8 cellular contexts compared by ENCODE assay signal in genomic region chr10:80154978-80155695, GRCh38. TPM values are rescaled to one million over a fixed set of nuclear protein-coding genes. Genes with fewer than 3 reads are reported as not detected.
DNase-seq lines count a peak whose midpoint lies in the region; ATAC-seq and TF ChIP-seq lines count a peak whose summit lies in the region.

No MANE protein-coding gene starts in this region.

- H3K4me3 ChIP-seq in right atrium auricular region (no peak overlapping the region), mammary epithelial cell (replicated peaks in 1 of 3; ENCODE audit: insufficient read depth in 1 of 3, low read depth in 2 of 3, low read length in 3 of 3) (no peak overlapping the region), upper lobe of right lung (no peak overlapping the region)

- in situ Hi-C loops in mammary epithelial cell (cut with MboI; ENCODE audit: low sequenced_read_pairs in 2 of 2): loop anchor here in 1 of 2 donors (5.0 kb wide), 1 partner anchor 47 kb away; no protein-coding TSS in a partner anchor

- H3K9ac ChIP-seq in mammary epithelial cell (ENCODE audit: insufficient read depth, low read length): peak overlapping the region; percentile 20

- no peak overlapping the region for H3K4me3 Mint-ChIP-seq in mesothelial cell of epicardium

- WGBS in mammary epithelial cell (ENCODE audit: low coverage, missing lambda C conversion rate): 0% methylated on average over 10 of the region's 10 CpGs

- no peaks in the 10 kb centered on the region for H3K27me3 Mint-ChIP-seq in mesothelial cell of epicardium (ENCODE audit: low read depth)

- dilution Hi-C loops in mammary epithelial cell (cut with HindIII; ENCODE audit: low sequenced_read_pairs): no loop called here

- H3K9me3 ChIP-seq in right atrium auricular region (no peaks in the 10 kb centered on the region), mammary epithelial cell (replicated peaks; ENCODE audit: insufficient read depth, low read length) (no peaks in the 10 kb centered on the region), upper lobe of right lung (no peaks in the 10 kb centered on the region)

- H3K27ac ChIP-seq in right atrium auricular region: peak overlapping the region; percentile 54 to 85
- peak overlapping the region; percentile 86 for H3K27ac ChIP-seq in mammary epithelial cell (ENCODE audit: insufficient read depth, low read depth, low read length)
- peak overlapping the region; percentile 6 for H3K27ac ChIP-seq in upper lobe of right lung

- peaks cover 67% of the 10 kb centered on the region for H3K36me3 Mint-ChIP-seq in mesothelial cell of epicardium

- peaks cover 78% of the 10 kb centered on the region for H3K36me3 ChIP-seq in right atrium auricular region
- H3K36me3 ChIP-seq in mammary epithelial cell (ENCODE audit: insufficient read depth, low read length): peaks cover 12% of the 10 kb centered on the region
- H3K36me3 ChIP-seq in upper lobe of right lung: peaks cover 89% of the 10 kb centered on the region

- H3K4me2 ChIP-seq in mammary epithelial cell (ENCODE audit: insufficient read depth, low read depth, low read length): peak overlapping the region; percentile 48

- peak overlapping the region; percentile 75 for H3K27ac Mint-ChIP-seq in mesothelial cell of epicardium

- H2AFZ ChIP-seq in mammary epithelial cell (ENCODE audit: low read depth, low read length): no peak overlapping the region

- no peaks in the 10 kb centered on the region for H3K27me3 ChIP-seq in right atrium auricular region
- no peaks in the 10 kb centered on the region for H3K27me3 ChIP-seq in mammary epithelial cell (ENCODE audit: insufficient read depth, low read length)
- no peaks in the 10 kb centered on the region for H3K27me3 ChIP-seq in upper lobe of right lung

- H3K4me1 Mint-ChIP-seq in mesothelial cell of epicardium: peaks cover 22% of the 10 kb centered on the region

- peaks cover 5% of the 10 kb centered on the region for H3K9me3 Mint-ChIP-seq in mesothelial cell of epicardium

- no peak for DNase-seq in right atrium auricular region (ENCODE audit: low spot score)
- no peak for DNase-seq in left ventricle myocardium superior
- DNase-seq in mammary epithelial cell: peak; percentile 89
- DNase-seq in mesothelial cell of epicardium (ENCODE audit: low spot score in 2 of 2, unreplicated experiment in 2 of 2): no peak
- DNase-seq in upper lobe of right lung: no peak
- DNase-seq in NCI-H82 (lab: John Stamatoyannopoulos, UW): no peak
- DNase-seq in activated gamma-delta T cell (lab: John Stamatoyannopoulos, UW): no peak

- TF ChIP-seq CTCF in right atrium auricular region (IDR thresholded peaks at IDR 0.05) (no peak), mammary epithelial cell (conservative IDR thresholded peaks at IDR 0.05 in 1 of 2, IDR thresholded peaks at IDR 0.05 in 1 of 2; ENCODE audit: extremely low read depth in 1 of 2, insufficient read depth in 1 of 2, low read depth in 1 of 2, low read length in 2 of 2) (no peak), mesothelial cell of epicardium (IDR thresholded peaks at IDR 0.05; ENCODE audit: unreplicated experiment) (no peak), upper lobe of right lung (IDR thresholded peaks at IDR 0.05) (no peak)

- ATAC-seq in left ventricle myocardium superior (no peak), upper lobe of right lung (no peak), HG03039 (IDR thresholded peaks at IDR 0.05; ENCODE audit: unreplicated experiment) (no peak)

- CTCF ChIA-PET in mammary epithelial cell (lab: Charles Lee; ENCODE audit: low non-redundant PET): interaction anchor here (0.7 to 0.9 kb wide), 2 partner anchors 49 to 67 kb away, joined by 4 read pairs; no protein-coding TSS in a partner anchor

- BruUV-seq in mammary epithelial cell (replicated peaks; lab: Mats Ljungman, UMichigan): TSS peak; percentile 98

- peaks cover 0 to 32% of the 10 kb centered on the region in 2 donors for H3K4me1 ChIP-seq in right atrium auricular region
- H3K4me1 ChIP-seq in mammary epithelial cell (ENCODE audit: insufficient read depth, low read length): peaks cover 52% of the 10 kb centered on the region
- H3K4me1 ChIP-seq in upper lobe of right lung: peaks cover 19% of the 10 kb centered on the region

- intact Hi-C loops in left ventricle myocardium superior (cut with micrococcal nuclease) (loop anchor here (5.0 kb wide), 1 partner anchor 52 kb away; the partner anchor contains the start of gene ANXA11), mammary epithelial cell (cut with micrococcal nuclease) (loop anchor here (1.0 to 2.0 kb wide), 2 partner anchors 42 to 50 kb away; partner anchors contain the start of gene ANXA11), upper lobe of right lung (cut with DNase I) (loop anchor here (10.0 kb wide), 1 partner anchor 50 kb away; the partner anchor contains the start of gene ANXA11)

- peaks cover 5% of the 10 kb centered on the region for H3K79me2 ChIP-seq in mammary epithelial cell (ENCODE audit: insufficient read depth, low read length)

- H4K20me1 ChIP-seq in mammary epithelial cell (ENCODE audit: insufficient read depth, low read length): no peaks in the 10 kb centered on the region

RNA-seq across cellular contexts. Expression of gene PLAC9, which starts 22.6 kb away (rescaled TPM):
- total RNA-seq in right atrium auricular region (10 to 100 TPM; 25.5 to 36.3 TPM), left ventricle myocardium superior (23.2 TPM), mammary epithelial cell (under 1 TPM; 0.50 to 0.68 TPM), mesothelial cell of epicardium (24.0 to 30.3 TPM (median 25.1 TPM) in 3 replicates), upper lobe of right lung (24.1 TPM)
- polyA plus RNA-seq in mammary epithelial cell: 0.10 TPM
- polyA minus RNA-seq in mammary epithelial cell: not detected

RNA-seq across cellular contexts. Expression of gene ANXA11, which starts 50.2 kb away (rescaled TPM):
- total RNA-seq in right atrium auricular region: 100 to 1,000 TPM; 224 to 266 TPM
- total RNA-seq in left ventricle myocardium superior: 405 TPM
- 100 to 1,000 TPM in 1 of 2 donors, 10 to 100 TPM in 1; 36.8 to 117 TPM for total RNA-seq in mammary epithelial cell
- polyA plus RNA-seq in mammary epithelial cell: 75.0 TPM
- polyA minus RNA-seq in mammary epithelial cell: 154 TPM
- 215 to 238 TPM (median 226 TPM) in 3 replicates for total RNA-seq in mesothelial cell of epicardium
- 287 TPM for total RNA-seq in upper lobe of right lung

Comparison
In these comparisons a context has a peak if more than half of its experiments do, and no peak if none do; other contexts are left out.
1. H3K27ac ChIP-seq: peak in every context shown above with its lines; median percentile 86 in mammary epithelial cell; 70 in right atrium auricular region; 6 in upper lobe of right lung.
2. RNA of gene PLAC9, which starts 22.6 kb away (total RNA-seq): 25.5 to 36.3 TPM in right atrium auricular region, 24.0 to 30.3 TPM in mesothelial cell of epicardium, 24.1 TPM in upper lobe of right lung (single experiment) and 23.2 TPM in left ventricle myocardium superior (single experiment); 0.50 to 0.68 TPM in mammary epithelial cell; every median in the first group is over 10 times any median in the second.